8 cellular contexts compared by ENCODE assay signal in genomic region chr13:102591988-102592781, GRCh38. TPM values are rescaled to one million over a fixed set of nuclear protein-coding genes. Genes with fewer than 3 reads are reported as not detected.
DNase-seq lines count a peak whose midpoint lies in the region; ATAC-seq and TF ChIP-seq lines count a peak whose summit lies in the region.

No MANE protein-coding gene starts in this region.

- no peak for TF ChIP-seq POLR2A in testis (IDR thresholded peaks at IDR 0.05)

- no peaks in the 10 kb centered on the region for H3K36me3 ChIP-seq in KOPT-K1 (ENCODE audit: insufficient read depth, low read length)
- H3K36me3 ChIP-seq in testis (ENCODE audit: low read depth, missing control alignments) = no peaks in the 10 kb centered on the region

- ATAC-seq in GM21723 (IDR thresholded peaks at IDR 0.05; ENCODE audit: unreplicated experiment) (peak; percentile 42), omental fat pad (ENCODE audit: low FRiP score) (peak; percentile 75)

- DNase-seq in Daoy (ENCODE audit: low read depth) = peak; percentile 53
- peak; percentile 83 for DNase-seq in SIG-M5 treated with dmso at 0.1 percent for 504 hours (lab: John Stamatoyannopoulos, UW; ENCODE audit: unreplicated experiment)
- DNase-seq in activated naive CD4-positive, alpha-beta T cell treated with anti-CD3 and anti-CD28 coated beads for 36 hours = peak; percentile 88
- DNase-seq in glomerular visceral epithelial cell (ENCODE audit: extremely low spot score) = peak; percentile 66
- DNase-seq in omental fat pad (ENCODE audit: low spot score) = peak; percentile 69
- peak; percentile 87 for DNase-seq in testis

- H3K9me3 Mint-ChIP-seq in activated naive CD4-positive, alpha-beta T cell treated with anti-CD3 and anti-CD28 coated beads for 36 hours = no peaks in the 10 kb centered on the region

- peak in 1 of 3 donors; percentile 17 for TF ChIP-seq CTCF in omental fat pad (IDR thresholded peaks at IDR 0.05)
- TF ChIP-seq CTCF in testis (IDR thresholded peaks at IDR 0.05) = peak; percentile 43 to 45 (median 44)

- no peaks in the 10 kb centered on the region for H3K27me3 ChIP-seq in testis

- H3K4me1 ChIP-seq in testis = peaks cover 4% of the 10 kb centered on the region

- H3K27me3 Mint-ChIP-seq in activated naive CD4-positive, alpha-beta T cell treated with anti-CD3 and anti-CD28 coated beads for 36 hours (ENCODE audit: low read depth) = no peaks in the 10 kb centered on the region

- H3K4me1 Mint-ChIP-seq in activated naive CD4-positive, alpha-beta T cell treated with anti-CD3 and anti-CD28 coated beads for 36 hours (ENCODE audit: low read depth) = peaks cover 29% of the 10 kb centered on the region

- H3K27ac ChIP-seq in KOPT-K1 (ENCODE audit: low read depth, low read length, poor library complexity, severe bottlenecking) (peak overlapping the region; percentile 54), testis (peak overlapping the region; percentile 52 to 73)

- H3K27ac Mint-ChIP-seq in activated naive CD4-positive, alpha-beta T cell treated with anti-CD3 and anti-CD28 coated beads for 36 hours = peak overlapping the region; percentile 91

- CTCF ChIA-PET in activated naive CD4-positive, alpha-beta T cell treated with anti-CD3 and anti-CD28 coated beads for 36 hours (lab: Charles Lee) = interaction anchor here (0.7 to 2.6 kb wide), 13 partner anchors 10 to 255 kb away, joined by 3 to 23 read pairs (median 5); partner anchors contain the start of gene ERCC5

- H3K4me3 ChIP-seq in testis = peak overlapping the region; percentile 50 to 64

- H3K4me3 Mint-ChIP-seq in activated naive CD4-positive, alpha-beta T cell treated with anti-CD3 and anti-CD28 coated beads for 36 hours = peak overlapping the region; percentile 97

- H3K36me3 Mint-ChIP-seq in activated naive CD4-positive, alpha-beta T cell treated with anti-CD3 and anti-CD28 coated beads for 36 hours (ENCODE audit: low read depth) = peaks cover 3% of the 10 kb centered on the region

- 0 to 1% methylated on average over 24 to 36 of the region's 36 CpGs for WGBS in testis, 2 donors

- intact Hi-C loops in activated naive CD4-positive, alpha-beta T cell treated with anti-CD3 and anti-CD28 coated beads for 36 hours (cut with micrococcal nuclease) = loop anchor here (1.0 to 10.0 kb wide), 6 partner anchors 65 to 1917 kb away; partner anchors contain the start of genes ERCC5, TEX30 and TMTC4
- intact Hi-C loops in testis (cut with DNase I; ENCODE audit: low total_unique reads) = no loop called here

- H3K9me3 ChIP-seq in KOPT-K1 (ENCODE audit: insufficient read depth, low read length, poor library complexity, severe bottlenecking) (no peaks in the 10 kb centered on the region), testis (no peaks in the 10 kb centered on the region)

RNA-seq across cellular contexts. Expression of gene TPP2, which starts 4.6 kb away (rescaled TPM):
- 35.1 and 39.1 TPM in 2 replicates for total RNA-seq in Daoy (2014; rRNA removed; shearing (Covaris generic))
- 10 to 100 TPM; 51.9 to 54.7 TPM for total RNA-seq in activated naive CD4-positive, alpha-beta T cell treated with anti-CD3 and anti-CD28 coated beads for 36 hours
- total RNA-seq in omental fat pad (10 to 100 TPM; 38.5 to 45.5 (median 42.3) TPM), testis (100 to 1,000 TPM in 1 of 2 donors, 10 to 100 TPM in 1; 86.2 to 112 TPM)
- polyA plus RNA-seq in testis (ENCODE audit: insufficient read depth, low read depth, low replicate concordance) = 171 TPM

Comparison
In these comparisons a context has a peak if more than half of its experiments do, and no peak if none do; other contexts are left out.
1. Peak in every context shown above with its lines: DNase-seq, ATAC-seq, H3K4me3 ChIP-seq and H3K27ac ChIP-seq.